In genomic region chr22:19942071-19942885, GRCh38 we compare ENCODE assay signal across 7 cellular contexts. TPM values are rescaled to one million over a fixed set of nuclear protein-coding genes. Genes with fewer than 3 reads are reported as not detected.
DNase-seq lines count a peak whose midpoint lies in the region; ATAC-seq and TF ChIP-seq lines count a peak whose summit lies in the region.

No MANE protein-coding gene starts in this region.

- H3K36me3 ChIP-seq in neuron (ENCODE audit: insufficient read depth, low read length), result no peaks in the 10 kb centered on the region

- peak overlapping the region; percentile 96 for H3K27ac Mint-ChIP-seq in activated T-cell treated with anti-CD3 and anti-CD28 coated beads, Interleukin-2, amount 50 U/mL, for 24 hours

- in situ Hi-C loops in KBM-7 (cut with MboI; ENCODE audit: low pct_unique_long_range_greater_than_20kb, low sequenced_read_pairs), result no loop called here

- peaks cover 6% of the 10 kb centered on the region for H3K4me1 ChIP-seq in foreskin keratinocyte
- H3K4me1 ChIP-seq in neuron (ENCODE audit: insufficient read depth, low read length), result peaks cover 20% of the 10 kb centered on the region

- peak; percentile 47 for DNase-seq in GDM1 (lab: John Stamatoyannopoulos, UW)
- peak; percentile 81 for DNase-seq in KBM-7
- DNase-seq in activated T-cell treated with anti-CD3 and anti-CD28 coated beads, Interleukin-2, amount 50 U/mL, for 24 hours, result peak; percentile 63
- peak in 1 of 2 donors; percentile 34 for DNase-seq in foreskin keratinocyte
- DNase-seq in activated gamma-delta T cell treated with Interleukin-2 at 50 U/mL for 16 hours, result no peak
- DNase-seq in NCI-H187 treated with DMSO at 0.1 percent for 48 hours (lab: John Stamatoyannopoulos, UW), result no peak

- no peaks in the 10 kb centered on the region for H3K9me3 Mint-ChIP-seq in activated T-cell treated with anti-CD3 and anti-CD28 coated beads, Interleukin-2, amount 50 U/mL, for 24 hours

- H2AFZ ChIP-seq in neuron (ENCODE audit: low read depth, low read length), result peak overlapping the region; percentile 87

- H3K27me3 ChIP-seq in foreskin keratinocyte (no peaks in the 10 kb centered on the region), neuron (ENCODE audit: insufficient read depth, low read length) (no peaks in the 10 kb centered on the region)

- no peaks in the 10 kb centered on the region for H3K27me3 Mint-ChIP-seq in activated T-cell treated with anti-CD3 and anti-CD28 coated beads, Interleukin-2, amount 50 U/mL, for 24 hours

- peaks cover 3% of the 10 kb centered on the region for H3K9me3 ChIP-seq in neuron (ENCODE audit: low read length)

- no peak for TF ChIP-seq CTCF in foreskin keratinocyte (conservative IDR thresholded peaks at IDR 0.05)

- peaks cover 43% of the 10 kb centered on the region for H3K4me1 Mint-ChIP-seq in activated T-cell treated with anti-CD3 and anti-CD28 coated beads, Interleukin-2, amount 50 U/mL, for 24 hours (ENCODE audit: low read depth)

- peaks cover 46% of the 10 kb centered on the region for H3K36me3 Mint-ChIP-seq in activated T-cell treated with anti-CD3 and anti-CD28 coated beads, Interleukin-2, amount 50 U/mL, for 24 hours (ENCODE audit: low read depth)

- ATAC-seq in foreskin keratinocyte, result peak; percentile 47

- peak overlapping the region; percentile 74 for H3K27ac ChIP-seq in foreskin keratinocyte

- peak overlapping the region; percentile 93 for H3K4me3 Mint-ChIP-seq in activated T-cell treated with anti-CD3 and anti-CD28 coated beads, Interleukin-2, amount 50 U/mL, for 24 hours

- H3K4me3 ChIP-seq in neuron (ENCODE audit: low read length), result no peak overlapping the region

RNA-seq across cellular contexts. Expression of gene TXNRD2, which starts 0.7 kb away (rescaled TPM):
- 24.2 and 28.8 TPM in 2 replicates for total RNA-seq in foreskin keratinocyte
- polyA plus RNA-seq in foreskin keratinocyte, result 30.1 and 38.9 TPM in 2 replicates

RNA-seq across cellular contexts. Expression of gene COMT, which starts 0.7 kb away (rescaled TPM):
- total RNA-seq in foreskin keratinocyte, result 143 and 146 TPM in 2 replicates
- polyA plus RNA-seq in foreskin keratinocyte, result 210 and 236 TPM in 2 replicates

Comparison
In these comparisons a context has a peak if more than half of its experiments do, and no peak if none do; other contexts are left out.
1. DNase-seq: peak in GDM1 (single experiment), KBM-7 (single experiment) and activated T-cell treated with anti-CD3 and anti-CD28 coated beads, Interleukin-2, amount 50 U/mL, for 24 hours (single experiment); none in activated gamma-delta T cell treated with Interleukin-2 at 50 U/mL for 16 hours (single experiment) and NCI-H187 treated with DMSO at 0.1 percent for 48 hours (single experiment).